1 cellular context compared by ENCODE assay signal in genomic region chr7:33581239-33581638, GRCh38.
TF ChIP-seq lines count a peak whose summit lies in the region.

No MANE protein-coding gene starts in this region.

TF ChIP-seq in HEK293, 187 proteins besides CTCF, POLR2A, EP300 and RAD21 (continued from another document):
- TF ChIP-seq PRDM6 (tag by site-specific recombination; IDR thresholded peaks at IDR 0.05) (peak; percentile 81), ZNF548 (tag by site-specific recombination; IDR thresholded peaks at IDR 0.05) (no peak), ZNF843 (tag by site-specific recombination; IDR thresholded peaks at IDR 0.05) (peak; percentile 33; the same call in 1 of the 2 replicates), ZNF654 (tag by site-specific recombination; IDR thresholded peaks at IDR 0.05; ENCODE audit: low read depth) (no peak)
